Comparison of ENCODE assay signal across 8 cellular contexts in the genomic region with DNA sequence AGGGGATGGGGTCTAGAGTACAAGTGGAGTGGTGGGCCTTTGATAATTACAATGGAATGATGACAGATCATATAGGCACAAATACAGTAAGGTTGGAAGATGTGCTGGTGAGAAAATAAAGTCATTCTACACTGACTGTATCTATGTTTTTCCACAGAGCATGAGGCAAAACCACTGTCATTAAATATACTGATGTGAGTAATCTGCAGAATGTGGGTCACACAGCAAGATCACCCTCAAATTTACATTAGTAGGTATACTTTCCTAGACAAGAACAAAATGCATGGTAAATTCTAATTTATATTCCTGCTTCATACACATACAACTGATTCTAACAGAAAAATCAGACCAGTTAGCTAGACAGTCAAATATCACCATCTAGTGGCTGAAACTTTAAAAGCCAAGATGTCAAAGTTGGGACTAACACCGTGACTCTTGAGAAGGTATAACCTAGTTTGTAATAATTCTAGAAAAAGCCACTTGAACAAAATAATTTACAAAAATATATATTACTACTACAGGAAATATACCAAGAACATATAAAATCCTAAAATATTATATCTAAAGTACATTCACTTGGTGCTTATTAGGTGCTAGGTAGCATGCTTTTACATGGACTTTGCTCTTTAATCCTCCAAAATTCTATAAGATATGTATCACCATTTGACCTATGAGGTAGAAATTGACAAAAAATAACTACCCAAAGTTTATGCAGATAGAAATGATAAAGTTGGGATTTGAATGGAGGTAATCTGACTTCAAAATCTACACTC. TPM values are rescaled to one million over a fixed set of nuclear protein-coding genes. Genes with fewer than 3 reads are reported as not detected.
DNase-seq lines count a peak whose midpoint lies in the region; ATAC-seq and TF ChIP-seq lines count a peak whose summit lies in the region.

No MANE protein-coding gene starts in this region.

- TF ChIP-seq POLR2A in tibial nerve (IDR thresholded peaks at IDR 0.05), result no peak

- peaks cover 0 to 29% (median 3%) of the 10 kb centered on the region in 3 donors for H3K36me3 ChIP-seq in tibial nerve

- intact Hi-C loops in MCF 10A (cut with micrococcal nuclease), result loop anchor here (1.0 to 5.0 kb wide), 6 partner anchors 47 to 1157 kb away; no protein-coding TSS in a partner anchor

- no peak overlapping the region for H3K27ac Mint-ChIP-seq in MCF 10A (ENCODE audit: low read depth, unreplicated experiment)

- CTCF ChIA-PET in MCF 10A (lab: Yijun Ruan, JAX), result interaction anchor here (0.6 to 2.3 kb wide), 16 partner anchors 11 to 1033 kb away, joined by 3 to 9 read pairs (median 3); no protein-coding TSS in a partner anchor

- peaks cover 12% of the 10 kb centered on the region for H3K4me1 Mint-ChIP-seq in MCF 10A (ENCODE audit: insufficient read depth, unreplicated experiment)

- H3K9me3 Mint-ChIP-seq in MCF 10A (ENCODE audit: unreplicated experiment), result no peaks in the 10 kb centered on the region

- H3K4me3 Mint-ChIP-seq in MCF 10A (ENCODE audit: unreplicated experiment), result no peak overlapping the region

- POLR2A ChIA-PET in MCF 10A (lab: Yijun Ruan, JAX), result interaction anchor here (0.7 kb wide), 1 partner anchor 238 kb away, joined by 3 read pairs; no protein-coding TSS in a partner anchor

- peaks cover 13% of the 10 kb centered on the region for H3K36me3 Mint-ChIP-seq in MCF 10A (ENCODE audit: insufficient read depth, unreplicated experiment)

- peak; percentile 62 for TF ChIP-seq CTCF in AG09309 (IDR thresholded peaks at IDR 0.05; ENCODE audit: control insufficient read depth, insufficient read depth, low read depth, low read length, missing control alignments)
- peak; percentile 55 for TF ChIP-seq CTCF in GM13976 (IDR thresholded peaks at IDR 0.05; ENCODE audit: borderline replicate concordance, control extremely low read depth, extremely low read depth, insufficient read depth, missing control alignments)
- TF ChIP-seq CTCF in MCF 10A (IDR thresholded peaks at IDR 0.05; ENCODE audit: unreplicated experiment), result peak; percentile 71
- TF ChIP-seq CTCF in tibial nerve (IDR thresholded peaks at IDR 0.05), result peak; percentile 60 to 77 (median 66)

- no peak overlapping the region for H3K27ac ChIP-seq in tibial nerve

- 5 to 6% methylated on average over 1 of the region's 1 CpG for WGBS in tibial nerve, 2 donors

- BruUV-seq in MCF 10A (replicated peaks; lab: Mats Ljungman, UMichigan), result no TSS peak

- H3K4me3 ChIP-seq in AG09309 (ENCODE audit: control insufficient read depth, low read depth, low read length) (no peak overlapping the region), tibial nerve (no peak overlapping the region)

- H3K27me3 ChIP-seq in tibial nerve, result no peaks in the 10 kb centered on the region

- ATAC-seq in HG03159 (IDR thresholded peaks at IDR 0.05; ENCODE audit: unreplicated experiment), result peak; percentile 83

- TF ChIP-seq EP300 in tibial nerve (IDR thresholded peaks at IDR 0.05), result no peak

- H3K4me1 ChIP-seq in tibial nerve, result peaks cover 0 to 34% (median 18%) of the 10 kb centered on the region in 4 donors

- DNase-seq in AG09309 (ENCODE audit: low read depth) (peak; percentile 17), GM13976 (ENCODE audit: low spot score) (peak; percentile 36), NCI-H748 (lab: John Stamatoyannopoulos, UW; ENCODE audit: unreplicated experiment) (peak; percentile 70), MCF 10A (ENCODE audit: unreplicated experiment) (peak; percentile 66), kidney tubule cell (ENCODE audit: low spot score) (peak; percentile 62), tibial nerve (ENCODE audit: low spot score in 2 of 2) (peak in 1 of 2 donors; percentile 29), COLO829 (ENCODE audit: low spot score) (no peak)

- no peaks in the 10 kb centered on the region for H3K27me3 Mint-ChIP-seq in MCF 10A (ENCODE audit: insufficient read depth, unreplicated experiment)

- in situ Hi-C loops in GM13976 (cut with MboI; ENCODE audit: low sequenced_read_pairs, unreplicated experiment), result no loop called here

- H3K9me3 ChIP-seq in tibial nerve, result peaks cover 0 to 13% (median 0%) of the 10 kb centered on the region in 4 donors

RNA-seq across cellular contexts. Expression of a gene that starts 19.5 kb away (rescaled TPM):
- 13.3 and 13.7 TPM in 2 replicates for total RNA-seq in MCF 10A (2022)
- total RNA-seq in tibial nerve, result 10 to 100 TPM; 11.4 to 27.1 (median 19.9) TPM

RNA-seq across cellular contexts. Expression of a gene that starts 56.6 kb away (rescaled TPM):
- 1.1 and 2.5 TPM in 2 replicates for total RNA-seq in MCF 10A (2022)
- 10 to 100 TPM; 21.6 to 72.3 (median 57.0) TPM for total RNA-seq in tibial nerve
